28 cellular contexts compared by ENCODE assay signal in the genomic region with DNA sequence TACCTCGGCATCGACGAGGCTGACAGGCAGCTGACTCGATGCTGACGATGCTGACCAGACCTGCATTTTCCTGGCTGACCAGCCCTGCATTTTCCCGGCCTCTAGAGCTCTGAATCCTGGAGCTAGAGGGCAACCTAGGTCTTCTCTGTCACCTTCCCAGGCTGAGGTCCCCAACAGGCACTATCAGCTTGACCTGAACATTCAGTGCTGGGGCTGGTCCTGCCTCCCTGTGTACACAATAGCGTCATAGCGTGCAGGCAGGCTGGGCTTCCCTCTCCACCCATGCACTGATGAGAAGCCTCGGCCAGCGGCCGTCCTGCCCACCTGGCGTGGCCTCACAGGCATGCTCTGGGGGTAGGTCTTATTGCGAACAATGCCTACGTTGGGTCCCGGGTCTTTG.
DNase-seq lines count a peak whose midpoint lies in the region; ATAC-seq and TF ChIP-seq lines count a peak whose summit lies in the region.
"Had no signal": no experiment of that assay in that cellular context is flagged by ENCODE, and none has a peak within 500 bp of the region (broad histone marks: within the 10 kb centered on the region; RNA-seq: fewer than 3 reads in every experiment).

No MANE protein-coding gene starts in this region.

- no peak for ATAC-seq in RWPE2 (ENCODE audit: low read depth)
- peak; percentile 43 for ATAC-seq in sciatic nerve
- ATAC-seq: gastroesophageal sphincter; naive thymus-derived CD4-positive, alpha-beta T cell; SK-N-SH treated with all-trans-retinoic acid at 6 μM for 48 hours had no signal

- no peaks in the 10 kb centered on the region for H3K27me3 ChIP-seq in RWPE2 (ENCODE audit: insufficient read depth, poor library complexity, severe bottlenecking)
- no peaks in the 10 kb centered on the region for H3K27me3 ChIP-seq in effector memory CD4-positive, alpha-beta T cell (replicated peaks; ENCODE audit: control insufficient read depth, insufficient read depth, low read length, poor library complexity, severe bottlenecking)
- H3K27me3 ChIP-seq: gastroesophageal sphincter, ovary, sigmoid colon, upper lobe of left lung had no signal

- peak; percentile 39 for DNase-seq in NCI-H82 (lab: John Stamatoyannopoulos, UW)
- no peak for DNase-seq in NCI-H82 treated with DMSO at 0.1 percent for 48 hours (lab: John Stamatoyannopoulos, UW; ENCODE audit: unreplicated experiment)
- DNase-seq in RWPE2 (ENCODE audit: low spot score): peak; percentile 74
- DNase-seq in islet precursor cell: peak; percentile 71
- no peak for DNase-seq in sciatic nerve (ENCODE audit: low spot score)
- no peak for DNase-seq in NCI-H128 (lab: John Stamatoyannopoulos, UW; ENCODE audit: unreplicated experiment)
- DNase-seq in effector memory CD4-positive, alpha-beta T cell: no peak
- DNase-seq in hippocampal formation (lab: John Stamatoyannopoulos, UW): no peak
- DNase-seq: activated CD4-positive, alpha-beta T cell treated with anti-CD3 and anti-CD28 coated beads for 4 hours; activated naive CD4-positive, alpha-beta T cell treated with Interleukin-2 at 50 U/mL for 16 hours; activated T-cell treated with anti-CD3 and anti-CD28 coated beads, Interleukin-2, amount 50 U/mL, for 48 hours; CD4-positive, alpha-beta T cell; GM23248; mesendoderm; MV-4-11; naive thymus-derived CD4-positive, alpha-beta T cell; NCI-H1694; NCI-H524 treated with DMSO at 0.1 percent for 48 hours; ovary; RPMI8226; sigmoid colon; stimulated activated CD8-positive, alpha-beta memory T cell treated with anti-CD3 and anti-CD28 coated beads, Interleukin-4, amount 100 ng/mL, for 48 hours; T-helper 2 cell had no signal

- TF ChIP-seq CTCF in RWPE2 (IDR thresholded peaks at IDR 0.05; ENCODE audit: poor library complexity, severe bottlenecking): no peak

- H3K36me3 ChIP-seq in RWPE2 (ENCODE audit: low read depth): no peaks in the 10 kb centered on the region
- no peaks in the 10 kb centered on the region for H3K36me3 ChIP-seq in effector memory CD4-positive, alpha-beta T cell (ENCODE audit: control insufficient read depth, insufficient read depth, low read length)
- H3K36me3 ChIP-seq: gastroesophageal sphincter, ovary, sigmoid colon, upper lobe of left lung had no signal

- H3K4me1 ChIP-seq in RWPE2 (ENCODE audit: insufficient read depth, poor library complexity, severe bottlenecking): peaks cover 31% of the 10 kb centered on the region
- no peaks in the 10 kb centered on the region for H3K4me1 ChIP-seq in effector memory CD4-positive, alpha-beta T cell (ENCODE audit: control insufficient read depth, insufficient read depth, low read length, poor library complexity, severe bottlenecking)
- H3K4me1 ChIP-seq: gastroesophageal sphincter, upper lobe of left lung had no signal

- intact Hi-C loops in sciatic nerve (cut with DNase I): no loop called here

- H3K4me3 ChIP-seq in RWPE2 (ENCODE audit: severe bottlenecking): no peak overlapping the region
- no peak overlapping the region for H3K4me3 ChIP-seq in effector memory CD4-positive, alpha-beta T cell (ENCODE audit: insufficient read depth, low read depth, low read length, poor library complexity, severe bottlenecking)
- H3K4me3 ChIP-seq: coronary artery, gastroesophageal sphincter, GM23248, ovary, sigmoid colon, upper lobe of left lung had no signal

- no peak overlapping the region for H3K27ac ChIP-seq in RWPE2 (ENCODE audit: poor library complexity, severe bottlenecking)
- H3K27ac ChIP-seq in effector memory CD4-positive, alpha-beta T cell (ENCODE audit: insufficient read depth, low read length, poor library complexity, severe bottlenecking): no peak overlapping the region
- H3K27ac ChIP-seq: 22Rv1, coronary artery, gastroesophageal sphincter, GM23248, ovary, sigmoid colon, upper lobe of left lung had no signal

- H3K9me3 ChIP-seq in RWPE2 (ENCODE audit: severe bottlenecking): no peaks in the 10 kb centered on the region
- H3K9me3 ChIP-seq in effector memory CD4-positive, alpha-beta T cell (ENCODE audit: control insufficient read depth, low read length): no peaks in the 10 kb centered on the region
- H3K9me3 ChIP-seq: gastroesophageal sphincter, ovary, sigmoid colon, upper lobe of left lung had no signal

Comparison
In these comparisons a context has a peak if more than half of its experiments do, and no peak if none do; other contexts are left out.
1. DNase-seq: peak in NCI-H82 (single experiment), RWPE2 (single experiment) and islet precursor cell (single experiment); none in NCI-H82 treated with DMSO at 0.1 percent for 48 hours (single experiment), sciatic nerve (single experiment), NCI-H128 (single experiment), effector memory CD4-positive, alpha-beta T cell (0 of 3) and hippocampal formation (0 of 2).